ENCODE assay signal across 13 cellular contexts in the genomic region with DNA sequence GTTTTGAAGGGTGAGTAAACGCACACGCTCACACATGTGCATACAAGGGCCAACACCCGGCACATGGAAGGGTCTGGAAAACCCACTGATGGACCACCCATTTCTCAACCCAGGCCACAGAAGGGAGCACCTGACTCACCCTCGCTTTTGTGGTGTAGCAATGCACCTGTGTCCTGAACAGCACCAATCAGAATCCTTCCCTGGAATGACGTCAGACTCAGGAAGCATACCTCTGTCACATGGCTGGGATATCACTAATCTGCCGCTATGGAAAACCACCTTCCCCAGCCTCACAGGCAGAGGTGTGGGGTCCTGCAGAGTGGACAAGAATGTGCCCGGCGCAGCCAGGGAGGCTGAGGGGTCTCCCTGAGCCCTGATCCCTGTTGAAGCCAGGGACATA. TPM values are rescaled to one million over a fixed set of nuclear protein-coding genes. Genes with fewer than 3 reads are reported as not detected.
DNase-seq lines count a peak whose midpoint lies in the region; ATAC-seq and TF ChIP-seq lines count a peak whose summit lies in the region.
"Had no signal": no experiment of that assay in that cellular context is flagged by ENCODE, and none has a peak within 500 bp of the region (broad histone marks: within the 10 kb centered on the region; RNA-seq: fewer than 3 reads in every experiment).

No MANE protein-coding gene starts in this region.

- WGBS in body of pancreas, 2 donors = 53 to 56% methylated on average over 4 to 8 of the region's 8 CpGs

- DNase-seq in activated naive CD4-positive, alpha-beta T cell treated with anti-CD3 and anti-CD28 coated beads for 36 hours = peak; percentile 45
- DNase-seq in activated naive CD4-positive, alpha-beta T cell (lab: John Stamatoyannopoulos, UW) = no peak
- DNase-seq in body of pancreas = peak in 2 of 4 donors; percentile 42 to 53
- DNase-seq in stimulated activated effector memory CD8-positive, alpha-beta T cell treated with anti-CD3 and anti-CD28 coated beads, Interleukin-12 subunit alpha, Interleukin-12 subunit beta, amount 100 ng/mL, for 72 hours (ENCODE audit: low spot score in 2 of 2) = no peak
- no peak for DNase-seq in vagina (ENCODE audit: extremely low spot score in 2 of 2)
- no peak for DNase-seq in foreskin fibroblast
- DNase-seq in kidney glomerular epithelial cell (lab: John Stamatoyannopoulos, UW) = no peak
- DNase-seq: cortex of kidney, NCI-H1694, nephron progenitor cell, T-helper 9 cell had no signal

- no peak overlapping the region for H3K27ac ChIP-seq in OCI-LY3 (ENCODE audit: low read length)
- H3K27ac ChIP-seq in body of pancreas = no peak overlapping the region
- no peak overlapping the region for H3K27ac ChIP-seq in vagina

- no peaks in the 10 kb centered on the region for H3K36me3 ChIP-seq in OCI-LY3 (replicated peaks; ENCODE audit: low read depth, low read length)
- no peaks in the 10 kb centered on the region for H3K36me3 ChIP-seq in body of pancreas (replicated peaks in 1 of 2; ENCODE audit: insufficient read depth in 1 of 2, low read depth in 2 of 2)
- no peaks in the 10 kb centered on the region for H3K36me3 ChIP-seq in vagina

- peak overlapping the region; percentile 58 for H3K4me2 ChIP-seq in OCI-LY3 (ENCODE audit: low read length)

- H3K4me1 ChIP-seq in OCI-LY3 (ENCODE audit: low read length) (peaks cover 7% of the 10 kb centered on the region; the same call in 1 of the 2 replicates), body of pancreas (no peaks in the 10 kb centered on the region), vagina (peaks cover 36% of the 10 kb centered on the region)

- no peaks in the 10 kb centered on the region for H3K9me3 Mint-ChIP-seq in activated naive CD4-positive, alpha-beta T cell treated with anti-CD3 and anti-CD28 coated beads for 36 hours
- no peaks in the 10 kb centered on the region for H3K9me3 Mint-ChIP-seq in stimulated activated effector memory CD8-positive, alpha-beta T cell treated with anti-CD3 and anti-CD28 coated beads, Interleukin-12 subunit alpha, Interleukin-12 subunit beta, amount 100 ng/mL, for 72 hours
- H3K9me3 Mint-ChIP-seq: nephron progenitor cell had no signal

- peaks cover 30% of the 10 kb centered on the region for H3K4me1 Mint-ChIP-seq in activated naive CD4-positive, alpha-beta T cell treated with anti-CD3 and anti-CD28 coated beads for 36 hours (ENCODE audit: low read depth)
- peaks cover 65% of the 10 kb centered on the region for H3K4me1 Mint-ChIP-seq in stimulated activated effector memory CD8-positive, alpha-beta T cell treated with anti-CD3 and anti-CD28 coated beads, Interleukin-12 subunit alpha, Interleukin-12 subunit beta, amount 100 ng/mL, for 72 hours

- TF ChIP-seq POLR2A in body of pancreas (IDR thresholded peaks at IDR 0.05) (no peak), vagina (IDR thresholded peaks at IDR 0.05) (no peak)

- no peak for TF ChIP-seq CTCF in OCI-LY3 (IDR thresholded peaks at IDR 0.05; ENCODE audit: low read depth, low read length)
- no peak for TF ChIP-seq CTCF in body of pancreas (IDR thresholded peaks at IDR 0.05)
- no peak for TF ChIP-seq CTCF in vagina (IDR thresholded peaks at IDR 0.05)
- no peak for TF ChIP-seq CTCF in foreskin fibroblast (IDR thresholded peaks at IDR 0.05; ENCODE audit: low read depth, low read length)

- no peaks in the 10 kb centered on the region for H3K27me3 Mint-ChIP-seq in activated naive CD4-positive, alpha-beta T cell treated with anti-CD3 and anti-CD28 coated beads for 36 hours (ENCODE audit: low read depth)

- H3K27me3 ChIP-seq in OCI-LY3 (ENCODE audit: low read depth, low read length) (peaks cover 23% of the 10 kb centered on the region), body of pancreas (no peaks in the 10 kb centered on the region), vagina (no peaks in the 10 kb centered on the region)

- no peak overlapping the region for H3K4me3 Mint-ChIP-seq in activated naive CD4-positive, alpha-beta T cell treated with anti-CD3 and anti-CD28 coated beads for 36 hours
- no peak overlapping the region for H3K4me3 Mint-ChIP-seq in stimulated activated effector memory CD8-positive, alpha-beta T cell treated with anti-CD3 and anti-CD28 coated beads, Interleukin-12 subunit alpha, Interleukin-12 subunit beta, amount 100 ng/mL, for 72 hours
- H3K4me3 Mint-ChIP-seq: nephron progenitor cell had no signal

- H3K9ac ChIP-seq in OCI-LY3 (ENCODE audit: low read length) = no peak overlapping the region

- peak overlapping the region; percentile 58 for H3K4me3 ChIP-seq in OCI-LY3 (ENCODE audit: low read length)
- no peak overlapping the region for H3K4me3 ChIP-seq in body of pancreas
- no peak overlapping the region for H3K4me3 ChIP-seq in vagina
- H3K4me3 ChIP-seq in foreskin fibroblast (ENCODE audit: low read depth in 1 of 2, low read length in 2 of 2) = no peak overlapping the region

- peak; percentile 65 for ATAC-seq in body of pancreas
- ATAC-seq in stimulated activated effector memory CD8-positive, alpha-beta T cell treated with anti-CD3 and anti-CD28 coated beads, Interleukin-12 subunit alpha, Interleukin-12 subunit beta, amount 100 ng/mL, for 72 hours = peak; percentile 25

- intact Hi-C loops in activated naive CD4-positive, alpha-beta T cell treated with anti-CD3 and anti-CD28 coated beads for 36 hours (cut with micrococcal nuclease) = loop anchor here (1.0 kb wide), 1 partner anchor 8 kb away; no protein-coding TSS in a partner anchor
- intact Hi-C loops in body of pancreas (cut with DNase I) = no loop called here
- intact Hi-C loops in vagina (cut with DNase I) = no loop called here

- CTCF ChIA-PET in activated naive CD4-positive, alpha-beta T cell treated with anti-CD3 and anti-CD28 coated beads for 36 hours (lab: Charles Lee) = interaction anchor here (1.2 to 2.1 kb wide), 4 partner anchors 10 to 115 kb away, joined by 3 to 11 read pairs (median 6); no protein-coding TSS in a partner anchor

- H4K20me1 ChIP-seq in OCI-LY3 (ENCODE audit: insufficient read depth, low read length) = no peaks in the 10 kb centered on the region

- H3K27ac Mint-ChIP-seq in activated naive CD4-positive, alpha-beta T cell treated with anti-CD3 and anti-CD28 coated beads for 36 hours = peak overlapping the region; percentile 62
- peak overlapping the region; percentile 68 for H3K27ac Mint-ChIP-seq in stimulated activated effector memory CD8-positive, alpha-beta T cell treated with anti-CD3 and anti-CD28 coated beads, Interleukin-12 subunit alpha, Interleukin-12 subunit beta, amount 100 ng/mL, for 72 hours

- H2AFZ ChIP-seq in OCI-LY3 (ENCODE audit: low read depth, low read length) = peak overlapping the region; percentile 81; the same call in 1 of the 2 replicates

- H3K9me3 ChIP-seq in OCI-LY3 (ENCODE audit: insufficient read depth, low read length) = no peaks in the 10 kb centered on the region
- no peaks in the 10 kb centered on the region for H3K9me3 ChIP-seq in body of pancreas
- H3K9me3 ChIP-seq in vagina = no peaks in the 10 kb centered on the region

- H3K79me2 ChIP-seq in OCI-LY3 (ENCODE audit: low read length) = no peaks in the 10 kb centered on the region

- H3K36me3 Mint-ChIP-seq in activated naive CD4-positive, alpha-beta T cell treated with anti-CD3 and anti-CD28 coated beads for 36 hours (ENCODE audit: low read depth) = peaks cover 1% of the 10 kb centered on the region
- H3K36me3 Mint-ChIP-seq in stimulated activated effector memory CD8-positive, alpha-beta T cell treated with anti-CD3 and anti-CD28 coated beads, Interleukin-12 subunit alpha, Interleukin-12 subunit beta, amount 100 ng/mL, for 72 hours = peaks cover 2% of the 10 kb centered on the region

RNA-seq across cellular contexts. Expression of gene OSM, which starts 9.0 kb away (rescaled TPM):
- 10 to 100 TPM in 1 of 2 experiments, 1 to 10 TPM in 1; 8.9 to 11.2 TPM for total RNA-seq in activated naive CD4-positive, alpha-beta T cell treated with anti-CD3 and anti-CD28 coated beads for 36 hours
- total RNA-seq in body of pancreas (not detected), vagina (not detected)
- total RNA-seq: kidney epithelial cell had no signal

RNA-seq across cellular contexts. Expression of gene CASTOR1, which starts 13.7 kb away (rescaled TPM):
- total RNA-seq in activated naive CD4-positive, alpha-beta T cell treated with anti-CD3 and anti-CD28 coated beads for 36 hours = 1 to 10 TPM; 2.1 to 3.8 TPM
- total RNA-seq in body of pancreas (10 to 100 TPM in 1 of 2 donors, 1 to 10 TPM in 1; 4.2 to 21.4 TPM), vagina (51.8 TPM)

RNA-seq across cellular contexts. Expression of gene LIF, which starts 29.1 kb away (rescaled TPM):
- 100 to 1,000 TPM; 111 to 115 TPM for total RNA-seq in activated naive CD4-positive, alpha-beta T cell treated with anti-CD3 and anti-CD28 coated beads for 36 hours
- total RNA-seq in body of pancreas (1 to 10 TPM in 1 of 2 donors, under 1 TPM in 1; 0.52 to 1.3 TPM), vagina (0.49 TPM)

RNA-seq across cellular contexts. Expression of gene TBC1D10A, which starts 51.1 kb away (rescaled TPM):
- total RNA-seq in activated naive CD4-positive, alpha-beta T cell treated with anti-CD3 and anti-CD28 coated beads for 36 hours = 10 to 100 TPM; 19.4 to 21.4 TPM
- total RNA-seq in body of pancreas (10 to 100 TPM in 1 of 2 donors, 1 to 10 TPM in 1; 4.3 to 15.0 TPM), vagina (51.3 TPM)

Comparison
In these comparisons a context has a peak if more than half of its experiments do, and no peak if none do; other contexts are left out.
1. RNA of gene LIF, which starts 29.1 kb away (total RNA-seq): 111 to 115 TPM in activated naive CD4-positive, alpha-beta T cell treated with anti-CD3 and anti-CD28 coated beads for 36 hours; 0.52 to 1.3 TPM in body of pancreas and 0.49 TPM in vagina (single experiment); every median in the first group is over 10 times any median in the second.